In genomic region chr10:99353182-99353581, GRCh38 we compare ENCODE assay signal across 26 cellular contexts.
"Had no signal": no experiment of that assay in that cellular context is flagged by ENCODE, and none has a peak within 500 bp of the region (broad histone marks: within the 10 kb centered on the region; RNA-seq: fewer than 3 reads in every experiment).

No MANE protein-coding gene starts in this region.

- H3K27ac ChIP-seq: stomach, suprapubic skin, testis, thoracic aorta, thyroid gland, tibial artery, tibial nerve, transverse colon, upper lobe of left lung, upper lobe of right lung, uterus, vagina had no signal

- H3K27me3 ChIP-seq: stomach, suprapubic skin, testis, tibial artery, upper lobe of left lung, upper lobe of right lung, uterus, vagina had no signal

- DNase-seq: stimulated activated CD4-positive, alpha-beta T cell treated with anti-CD3 and anti-CD28 coated beads, Interleukin-2, amount 100 ng/mL, for 48 hours; stimulated activated CD4-positive, alpha-beta T cell treated with anti-CD3 and anti-CD28 coated beads, Interleukin-4, amount 100 ng/mL, for 1 hour; stimulated activated CD4-positive, alpha-beta T cell treated with anti-CD3 and anti-CD28 coated beads, Interleukin-4, amount 100 ng/mL, for 24 hours; stimulated activated CD4-positive, alpha-beta T cell treated with anti-CD3 and anti-CD28 coated beads, Interleukin-4, amount 100 ng/mL, for 4 hours; stimulated activated CD8-positive, alpha-beta memory T cell treated with anti-CD3 and anti-CD28 coated beads, Interleukin-4, amount 100 ng/mL, for 48 hours; stimulated activated naive B cell treated with anti-CD40 and anti-IgM and Interleukin-4, amounts not matched to agents 10 μg/mL and 1 μg/mL and 100 μg/mL, for 72 hours; stimulated activated naive CD4-positive, alpha-beta T cell; stimulated activated naive CD4-positive, alpha-beta T cell treated with Interleukin-2 at 50 U/mL for 16 hours; stimulated activated naive CD8-positive, alpha-beta T cell treated with anti-CD3 and anti-CD28 coated beads, Interleukin-15, amount 100 ng/mL, for 72 hours; stimulated activated naive CD8-positive, alpha-beta T cell treated with anti-CD3 and anti-CD28 coated beads, Interleukin-15, Interleukin-2, amounts not matched to agents 100 U/mL and 50 U/mL, for 24 hours; stomach; substantia nigra; testis; thyroid gland; tibial artery; transverse colon; trophoblast cell; upper lobe of left lung; upper lobe of right lung; uterus had no signal

- ATAC-seq: stimulated activated effector memory CD8-positive, alpha-beta T cell treated with anti-CD3 and anti-CD28 coated beads, Interleukin-12 subunit alpha, Interleukin-12 subunit beta, amount 100 ng/mL, for 72 hours; stimulated activated memory B cell treated with anti-CD40 and anti-IgM and Interleukin-4, amounts not matched to agents 10 μg/mL and 1 μg/mL and 100 μg/mL, for 72 hours; stimulated activated naive B cell treated with anti-CD40 and anti-IgM and Interleukin-4, amounts not matched to agents 10 μg/mL and 1 μg/mL and 100 μg/mL, for 72 hours; stimulated activated naive CD8-positive, alpha-beta T cell treated with anti-CD3 and anti-CD28 coated beads, Interleukin-15, amount 100 ng/mL, for 72 hours; stimulated activated naive CD8-positive, alpha-beta T cell treated with anti-CD3 and anti-CD28 coated beads, Interleukin-15, Interleukin-2, amounts not matched to agents 100 U/mL and 50 U/mL, for 24 hours; upper lobe of right lung had no signal

- H3K9me3 ChIP-seq: stomach, suprapubic skin, testis, thoracic aorta, thyroid gland, tibial artery, tibial nerve, transverse colon, upper lobe of left lung, upper lobe of right lung, uterus, vagina had no signal

- H3K4me3 ChIP-seq: stomach, suprapubic skin, testis, thoracic aorta, thyroid gland, tibial artery, tibial nerve, transverse colon, upper lobe of left lung, upper lobe of right lung, uterus, vagina had no signal

- H3K36me3 ChIP-seq: suprapubic skin, thoracic aorta, thyroid gland, tibial artery, tibial nerve, transverse colon, upper lobe of left lung, upper lobe of right lung, uterus, vagina had no signal

- H3K4me1 ChIP-seq: suprapubic skin, thyroid gland, tibial artery, tibial nerve, transverse colon, upper lobe of left lung, upper lobe of right lung, uterus, vagina had no signal
